36 cellular contexts compared by ENCODE assay signal in the genomic region with DNA sequence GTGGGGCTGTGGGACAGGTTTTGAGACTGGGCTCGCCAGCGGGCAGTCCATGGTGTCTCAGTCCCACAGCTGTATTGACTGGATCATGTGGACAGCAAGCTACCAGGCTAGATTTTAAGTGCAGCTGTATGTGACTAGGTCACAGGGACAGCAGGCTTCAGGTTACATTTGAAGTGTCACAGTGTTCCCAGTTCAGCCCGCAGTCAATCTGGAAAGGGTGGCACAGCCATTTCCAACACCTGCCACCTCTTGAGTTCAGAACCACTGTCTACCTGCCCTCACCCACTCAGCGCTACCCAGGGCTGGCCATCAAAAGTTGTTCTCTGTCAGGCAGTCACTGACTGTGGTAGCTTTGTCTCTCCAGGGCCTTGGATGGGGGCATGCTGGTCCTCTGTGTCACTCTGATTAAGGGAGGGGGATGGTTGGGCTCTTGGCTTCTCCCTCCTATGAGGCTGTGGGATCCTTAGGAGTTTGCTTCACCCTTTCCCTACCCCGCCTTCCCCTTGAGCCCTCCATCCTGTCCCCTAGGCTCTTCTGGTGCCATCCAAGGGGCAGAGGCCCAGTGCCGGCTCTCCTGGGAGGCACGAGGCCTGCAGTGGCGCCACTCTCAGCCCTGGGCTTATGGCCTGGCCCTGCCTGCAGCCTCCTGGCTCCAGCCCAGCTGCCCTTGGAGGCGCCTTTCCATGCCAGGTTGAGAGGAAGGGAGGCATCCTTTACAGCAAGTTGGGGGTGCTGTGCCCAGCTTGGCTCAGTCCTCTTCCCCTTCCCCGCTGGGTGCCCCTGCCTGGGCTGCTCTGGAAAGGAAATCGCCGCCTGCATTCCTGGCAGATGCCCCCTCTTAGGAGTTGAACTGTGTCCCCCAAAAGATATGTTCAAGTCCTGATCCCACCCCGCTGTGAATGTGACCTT. TPM values are rescaled to one million over a fixed set of nuclear protein-coding genes. Genes with fewer than 3 reads are reported as not detected.
DNase-seq lines count a peak whose midpoint lies in the region; ATAC-seq, FAIRE-seq and TF ChIP-seq lines count a peak whose summit lies in the region.
"Had no signal": no experiment of that assay in that cellular context is flagged by ENCODE, and none has a peak within 500 bp of the region (broad histone marks: within the 10 kb centered on the region; RNA-seq: fewer than 3 reads in every experiment).

No MANE protein-coding gene starts in this region.

- no peak overlapping the region for H3K23ac ChIP-seq in H1 (ENCODE audit: insufficient read length)

- H2AK5ac ChIP-seq in H1 (ENCODE audit: low read depth, low read length) = no peak overlapping the region

- no peak overlapping the region; the same call in 1 of the 2 replicates for H3K18ac ChIP-seq in H1 (ENCODE audit: extremely low read depth, low read length)

- H3K4me1 ChIP-seq in H1 (replicated peaks in 1 of 4; ENCODE audit: control insufficient read depth in 3 of 4, insufficient read depth in 4 of 4, low read length in 3 of 4) = no peaks in the 10 kb centered on the region; a peak in 1 of 7 replicates
- H3K4me1 ChIP-seq in Karpas-422 (ENCODE audit: low read length) = no peaks in the 10 kb centered on the region
- H3K4me1 ChIP-seq: left lung, Peyer's patch, thyroid gland had no signal

- H4K91ac ChIP-seq in H1 (replicated peaks; ENCODE audit: insufficient read length, low read length) = no peak overlapping the region

- no peaks in the 10 kb centered on the region for H3K79me1 ChIP-seq in H1 (ENCODE audit: low read depth, low read length)

- no peak for ATAC-seq in GM21360 (IDR thresholded peaks at IDR 0.05; ENCODE audit: unreplicated experiment)
- ATAC-seq in HG02623 (IDR thresholded peaks at IDR 0.05; ENCODE audit: unreplicated experiment) = no peak
- ATAC-seq: activated T-cell treated with anti-CD3 and anti-CD28 coated beads, Interleukin-2, amount 50 U/mL, for 4 hours; effector memory CD8-positive, alpha-beta T cell; esophagus mucosa; left lung; stimulated activated naive CD8-positive, alpha-beta T cell treated with anti-CD3 and anti-CD28 coated beads, Interleukin-15, amount 100 ng/mL, for 72 hours had no signal

- H4K20me1 ChIP-seq in H1 (replicated peaks in 1 of 2; ENCODE audit: control insufficient read depth in 1 of 2, insufficient read depth in 2 of 2, low read length in 2 of 2) (no peaks in the 10 kb centered on the region), Karpas-422 (ENCODE audit: insufficient read depth, low read depth, low read length) (no peaks in the 10 kb centered on the region)

- no peak for TF ChIP-seq POLR2A in H1 (IDR thresholded peaks at IDR 0.05; ENCODE audit: control extremely low read depth in 1 of 2, low read depth in 2 of 2, low read length in 2 of 2)

- peaks cover 9% of the 10 kb centered on the region in 2 experiments; a peak in 2 of 4 replicates for H3K9me3 ChIP-seq in H1 (ENCODE audit: insufficient read depth in 2 of 2, low read depth in 1 of 2, low read length in 1 of 2)
- H3K9me3 ChIP-seq in Karpas-422 (ENCODE audit: low read length) = no peaks in the 10 kb centered on the region
- H3K9me3 ChIP-seq: ovary, thyroid gland had no signal

- no peak overlapping the region for H4K5ac ChIP-seq in H1 (ENCODE audit: insufficient read length, low read depth, low read length)

- no peak overlapping the region for H2BK15ac ChIP-seq in H1 (ENCODE audit: low read length)

- H2BK120ac ChIP-seq in H1 (replicated peaks; ENCODE audit: low read depth, low read length) = no peak overlapping the region

- no peaks in the 10 kb centered on the region for H3K36me3 ChIP-seq in H7 (replicated peaks; ENCODE audit: control insufficient read depth, insufficient read depth, low read length)
- H3K36me3 ChIP-seq in H1 (ENCODE audit: control insufficient read depth in 2 of 4, insufficient read depth in 4 of 4, low read length in 3 of 4) = no peaks in the 10 kb centered on the region
- no peaks in the 10 kb centered on the region for H3K36me3 ChIP-seq in Karpas-422 (ENCODE audit: insufficient read depth, low read length)
- H3K36me3 ChIP-seq: left lung, ovary, Peyer's patch, thyroid gland had no signal

- H3K4me3 ChIP-seq in H7 (ENCODE audit: insufficient read depth, low read depth, low read length) (no peak overlapping the region), H1 (ENCODE audit: extremely low read depth in 1 of 4, insufficient read depth in 2 of 4, low read depth in 3 of 4, low read length in 4 of 4) (no peak overlapping the region), Karpas-422 (ENCODE audit: low read length) (no peak overlapping the region)
- H3K4me3 ChIP-seq: hepatocyte, left lung, ovary, Peyer's patch, thyroid gland had no signal

- H3K79me2 ChIP-seq in H1 (ENCODE audit: control insufficient read depth in 1 of 2, insufficient read depth in 2 of 2, low read length in 2 of 2) (no peaks in the 10 kb centered on the region), Karpas-422 (ENCODE audit: low read length) (no peaks in the 10 kb centered on the region)
- H3K79me2 ChIP-seq: hepatocyte had no signal

- CTCF ChIA-PET in H1 (lab: Charles Lee; ENCODE audit: partially characterized antibody) = interaction anchor here (0.6 to 2.5 kb wide), 5 partner anchors 9 to 124 kb away, joined by 3 to 9 read pairs (median 4); no protein-coding TSS in a partner anchor

- FAIRE-seq in H1 (lab: Jason Lieb, UNC) = no peak
- FAIRE-seq: colon, G401.6, GM19239 had no signal

- DNase-seq in DMS53 (lab: John Stamatoyannopoulos, UW) = peak; percentile 88
- peak; percentile 28 for DNase-seq in H7
- DNase-seq in NCI-H510A (lab: John Stamatoyannopoulos, UW) = peak; percentile 84
- DNase-seq in H1 (ENCODE audit: low read depth in 1 of 2, low spot score in 2 of 2) = no peak
- no peak for DNase-seq in pons (ENCODE audit: low spot score)
- no peak for DNase-seq in Karpas-422
- DNase-seq: activated CD4-positive, alpha-beta T cell treated with anti-CD3 and anti-CD28 coated beads for 1 hour; activated naive CD4-positive, alpha-beta T cell; activated T-cell treated with anti-CD3 and anti-CD28 coated beads, Interleukin-2, amount 50 U/mL, for 4 hours; amniotic stem cell; C1 segment of cervical spinal cord; effector memory CD8-positive, alpha-beta T cell; foreskin melanocyte; immature natural killer cell; IMR-90; left lung; naive B cell; NCI-H146; NCI-H446 treated with DMSO at 0.1 percent for 48 hours; ovary; Peyer's patch; stimulated activated CD4-positive, alpha-beta T cell treated with anti-CD3 and anti-CD28 coated beads, Interleukin-15, amount 100 ng/mL, for 24 hours; stimulated activated naive CD8-positive, alpha-beta T cell treated with anti-CD3 and anti-CD28 coated beads, Interleukin-15, amount 100 ng/mL, for 72 hours; T-helper 1 cell; thyroid gland had no signal

- no peak overlapping the region for H2BK5ac ChIP-seq in H1 (ENCODE audit: low read depth, low read length)

- H3K27me3 ChIP-seq in H7 (ENCODE audit: control insufficient read depth, insufficient read depth, low read length) (no peaks in the 10 kb centered on the region), H1 (replicated peaks in 1 of 4; ENCODE audit: control insufficient read depth in 3 of 4, extremely low read depth in 1 of 4, insufficient read depth in 3 of 4, low read length in 3 of 4) (no peaks in the 10 kb centered on the region), Karpas-422 (ENCODE audit: low read length) (no peaks in the 10 kb centered on the region)
- H3K27me3 ChIP-seq: hepatocyte, left lung, ovary, Peyer's patch, thyroid gland had no signal

- H3K27ac ChIP-seq in H1 (ENCODE audit: low read depth, low read length) (no peak overlapping the region), Karpas-422 (ENCODE audit: low read length) (no peak overlapping the region)
- H3K27ac ChIP-seq: hepatocyte, left lung, ovary, Peyer's patch, thyroid gland had no signal

- H2BK20ac ChIP-seq in H1 (ENCODE audit: low read length) = no peak overlapping the region

- POLR2A ChIA-PET in H1 (lab: Charles Lee; ENCODE audit: partially characterized antibody) = interaction anchor here (1.3 kb wide), 1 partner anchor 31 kb away, joined by 3 read pairs; no protein-coding TSS in a partner anchor

- H3K23me2 ChIP-seq in H1 (ENCODE audit: low read depth, low read length) = no peaks in the 10 kb centered on the region

- no peak overlapping the region for H3K14ac ChIP-seq in H1 (ENCODE audit: insufficient read length)

- H2AFZ ChIP-seq in H1 (ENCODE audit: low read length) = 0 out of 2 replicates have a peak overlapping the region, but pooled peaks have one; percentile 22
- no peak overlapping the region for H2AFZ ChIP-seq in Karpas-422 (ENCODE audit: low read length)
- H2AFZ ChIP-seq: hepatocyte had no signal

- TF ChIP-seq CTCF in H1 (IDR thresholded peaks at IDR 0.05; ENCODE audit: control extremely low read depth in 1 of 3, insufficient read depth in 1 of 3, low read depth in 1 of 3, low read length in 3 of 3) = no peak

- H2BK12ac ChIP-seq in H1 (ENCODE audit: low read depth, low read length) = no peak overlapping the region

- no peak for TF ChIP-seq RAD21 in H1 (IDR thresholded peaks at IDR 0.05 in 1 of 2, conservative IDR thresholded peaks at IDR 0.05 in 1 of 2; ENCODE audit: low read depth in 2 of 2, low read length in 2 of 2)

- no peak overlapping the region for H4K8ac ChIP-seq in H1 (ENCODE audit: extremely low read depth, insufficient read depth, low read length)

- H3K4ac ChIP-seq in H1 (replicated peaks; ENCODE audit: insufficient read length, low read depth, low read length) = peak overlapping the region; percentile 5

- H3K9ac ChIP-seq in H1 (replicated peaks in 1 of 4; ENCODE audit: extremely low read depth in 1 of 4, low read depth in 3 of 4, low read length in 3 of 4) (no peak overlapping the region), Karpas-422 (ENCODE audit: low read length) (no peak overlapping the region)

- 77% methylated on average over 13 of the region's 13 CpGs; no CpG with 5 or more reads in 1 of the 2 experiments for WGBS in H1 (ENCODE audit: extremely low coverage in 1 of 2, insufficient coverage in 1 of 2, insufficient read length in 1 of 2, insufficient replicate concordance in 2 of 2, low coverage in 1 of 2, low lambda C conversion rate in 2 of 2, missing lambda C conversion rate in 1 of 2), 2 experiments

- no peak overlapping the region for H3K56ac ChIP-seq in H1 (replicated peaks; ENCODE audit: insufficient read length, low read depth, low read length)

- no peak for TF ChIP-seq EP300 in H1 (IDR thresholded peaks at IDR 0.05; ENCODE audit: borderline replicate concordance in 1 of 2, low read depth in 2 of 2, low read length in 2 of 2)

- H3K4me2 ChIP-seq in H1 (ENCODE audit: insufficient read depth in 1 of 2, low read depth in 2 of 2, low read length in 2 of 2) (no peak overlapping the region), Karpas-422 (ENCODE audit: low read depth, low read length, poor library complexity, severe bottlenecking) (no peak overlapping the region)
- H3K4me2 ChIP-seq: hepatocyte had no signal

- no peaks in the 10 kb centered on the region for H3K9me2 ChIP-seq in Karpas-422 (replicated peaks; ENCODE audit: insufficient read depth, low read length)

RNA-seq across cellular contexts. Expression of a gene that starts 44.9 kb away (rescaled TPM):
- not detected in 2 replicates for total RNA-seq in H7 (2014; rRNA removed; shearing (Covaris generic))
- 0.34 and 0.44 TPM in 2 replicates for total RNA-seq in H1 (2021; fragmentation: NEBNext Ultra II Directional; extraction: Animal tissue kit (Norgen Biotek cat#: 25700))
- 0.09 and 0.15 TPM in 2 replicates for polyA plus RNA-seq in H1 (2011; rRNA removed)
- polyA plus RNA-seq in H1 (2011; cell fraction: cytosol; rRNA removed) = 0.17 TPM
- polyA plus RNA-seq in H1 (2011; cell fraction: nucleus; rRNA removed) = 0.23 TPM
- polyA plus RNA-seq in H1 (2012, experiment 1 of 2) = 0.16 to 0.25 TPM (median 0.19 TPM) in 3 of 4 replicates, not detected in the other
- not detected for polyA plus RNA-seq in H1 (2012, experiment 2 of 2)
- 0.10 TPM for polyA plus RNA-seq in H1 (2013, experiment 1 of 2)
- 0.15 TPM for polyA plus RNA-seq in H1 (2013, experiment 2 of 2)
- not detected in 2 replicates for polyA minus RNA-seq in H1 (2011; rRNA and poly(A)+ RNA removed)
- not detected for polyA minus RNA-seq in H1 (2011; cell fraction: cytosol; rRNA and poly(A)+ RNA removed)
- polyA minus RNA-seq in H1 (2011; cell fraction: nucleus; rRNA and poly(A)+ RNA removed) = not detected
- total RNA-seq in Karpas-422 (2014; rRNA removed; shearing (Covaris generic); ENCODE audit: low replicate concordance) = 0.11 TPM in 1 of 2 replicates, not detected in the other
- total RNA-seq: esophagus mucosa, hepatocyte, IMR-90, M059J, mesenteric fat pad, Peyer's patch had no signal
- polyA plus RNA-seq: IMR-90 had no signal

RNA-seq across cellular contexts. Expression of a gene that starts 45.8 kb away (rescaled TPM):
- under 0.01 TPM in 1 of 2 replicates, not detected in the other for total RNA-seq in H7 (2014; rRNA removed; shearing (Covaris generic))
- total RNA-seq in H1 (2021; fragmentation: NEBNext Ultra II Directional; extraction: Animal tissue kit (Norgen Biotek cat#: 25700)) = not detected in 2 replicates
- 0.02 TPM in 1 of 2 replicates, not detected in the other for polyA plus RNA-seq in H1 (2011; rRNA removed)
- polyA plus RNA-seq in H1 (2011; cell fraction: cytosol; rRNA removed) = not detected
- polyA plus RNA-seq in H1 (2011; cell fraction: nucleus; rRNA removed) = not detected
- 0.03 TPM in 3 of 4 replicates, not detected in the other for polyA plus RNA-seq in H1 (2012, experiment 1 of 2)
- not detected for polyA plus RNA-seq in H1 (2012, experiment 2 of 2)
- polyA plus RNA-seq in H1 (2013, experiment 1 of 2) = 0.04 TPM
- 0.06 TPM for polyA plus RNA-seq in H1 (2013, experiment 2 of 2)
- not detected in 2 replicates for polyA minus RNA-seq in H1 (2011; rRNA and poly(A)+ RNA removed)
- polyA minus RNA-seq in H1 (2011; cell fraction: cytosol; rRNA and poly(A)+ RNA removed) = not detected
- polyA minus RNA-seq in H1 (2011; cell fraction: nucleus; rRNA and poly(A)+ RNA removed) = not detected
- total RNA-seq in Karpas-422 (2014; rRNA removed; shearing (Covaris generic); ENCODE audit: low replicate concordance) = not detected in 2 replicates
- total RNA-seq: activated T-cell treated with anti-CD3 and anti-CD28 coated beads, Interleukin-2, amount 50 U/mL, for 4 hours; esophagus mucosa; hepatocyte; IMR-90; M059J; mesenteric fat pad; Peyer's patch; SK-MEL-5; thyroid gland had no signal
- polyA plus RNA-seq: AG04450, hepatocyte, immature natural killer cell had no signal

RNA-seq across cellular contexts. Expression of a gene that starts 54.7 kb away (rescaled TPM):
- total RNA-seq in H7 (2014; rRNA removed; shearing (Covaris generic)) = 90.2 and 99.0 TPM in 2 replicates
- total RNA-seq in H1 (2021; fragmentation: NEBNext Ultra II Directional; extraction: Animal tissue kit (Norgen Biotek cat#: 25700)) = 79.8 and 83.4 TPM in 2 replicates
- 45.0 and 58.7 TPM in 2 replicates for polyA plus RNA-seq in H1 (2011; rRNA removed)
- polyA plus RNA-seq in H1 (2011; cell fraction: cytosol; rRNA removed) = 84.0 TPM
- 37.1 TPM for polyA plus RNA-seq in H1 (2011; cell fraction: nucleus; rRNA removed)
- 65.6 to 85.6 TPM (median 74.6 TPM) in 4 replicates for polyA plus RNA-seq in H1 (2012, experiment 1 of 2)
- polyA plus RNA-seq in H1 (2012, experiment 2 of 2) = 43.5 TPM
- polyA plus RNA-seq in H1 (2013, experiment 1 of 2) = 68.9 TPM
- polyA plus RNA-seq in H1 (2013, experiment 2 of 2) = 73.2 TPM
- polyA minus RNA-seq in H1 (2011; rRNA and poly(A)+ RNA removed) = 24.2 and 28.2 TPM in 2 replicates
- polyA minus RNA-seq in H1 (2011; cell fraction: cytosol; rRNA and poly(A)+ RNA removed) = 13.1 TPM
- polyA minus RNA-seq in H1 (2011; cell fraction: nucleus; rRNA and poly(A)+ RNA removed) = 20.7 TPM
- total RNA-seq in Karpas-422 (2014; rRNA removed; shearing (Covaris generic); ENCODE audit: low replicate concordance) = 50.8 and 105 TPM in 2 replicates

RNA-seq across cellular contexts. Expression of a gene that starts 55.6 kb away (rescaled TPM):
- total RNA-seq in H7 (2014; rRNA removed; shearing (Covaris generic)) = 375 and 406 TPM in 2 replicates
- total RNA-seq in H1 (2021; fragmentation: NEBNext Ultra II Directional; extraction: Animal tissue kit (Norgen Biotek cat#: 25700)) = 331 and 348 TPM in 2 replicates
- polyA plus RNA-seq in H1 (2011; rRNA removed) = 117 and 138 TPM in 2 replicates
- polyA plus RNA-seq in H1 (2011; cell fraction: cytosol; rRNA removed) = 177 TPM
- 243 TPM for polyA plus RNA-seq in H1 (2011; cell fraction: nucleus; rRNA removed)
- 298 to 400 TPM (median 371 TPM) in 4 replicates for polyA plus RNA-seq in H1 (2012, experiment 1 of 2)
- 55.7 TPM for polyA plus RNA-seq in H1 (2012, experiment 2 of 2)
- 155 TPM for polyA plus RNA-seq in H1 (2013, experiment 1 of 2)
- 149 TPM for polyA plus RNA-seq in H1 (2013, experiment 2 of 2)
- polyA minus RNA-seq in H1 (2011; rRNA and poly(A)+ RNA removed) = 187 and 237 TPM in 2 replicates
- polyA minus RNA-seq in H1 (2011; cell fraction: cytosol; rRNA and poly(A)+ RNA removed) = 355 TPM
- polyA minus RNA-seq in H1 (2011; cell fraction: nucleus; rRNA and poly(A)+ RNA removed) = 228 TPM
- total RNA-seq in Karpas-422 (2014; rRNA removed; shearing (Covaris generic); ENCODE audit: low replicate concordance) = 223 and 247 TPM in 2 replicates

Comparison
In these comparisons a context has a peak if more than half of its experiments do, and no peak if none do; other contexts are left out.
1. DNase-seq: peak in DMS53 (single experiment), H7 (single experiment) and NCI-H510A (single experiment); none in H1 (0 of 2), pons (single experiment) and Karpas-422 (single experiment).